In the genomic region with DNA sequence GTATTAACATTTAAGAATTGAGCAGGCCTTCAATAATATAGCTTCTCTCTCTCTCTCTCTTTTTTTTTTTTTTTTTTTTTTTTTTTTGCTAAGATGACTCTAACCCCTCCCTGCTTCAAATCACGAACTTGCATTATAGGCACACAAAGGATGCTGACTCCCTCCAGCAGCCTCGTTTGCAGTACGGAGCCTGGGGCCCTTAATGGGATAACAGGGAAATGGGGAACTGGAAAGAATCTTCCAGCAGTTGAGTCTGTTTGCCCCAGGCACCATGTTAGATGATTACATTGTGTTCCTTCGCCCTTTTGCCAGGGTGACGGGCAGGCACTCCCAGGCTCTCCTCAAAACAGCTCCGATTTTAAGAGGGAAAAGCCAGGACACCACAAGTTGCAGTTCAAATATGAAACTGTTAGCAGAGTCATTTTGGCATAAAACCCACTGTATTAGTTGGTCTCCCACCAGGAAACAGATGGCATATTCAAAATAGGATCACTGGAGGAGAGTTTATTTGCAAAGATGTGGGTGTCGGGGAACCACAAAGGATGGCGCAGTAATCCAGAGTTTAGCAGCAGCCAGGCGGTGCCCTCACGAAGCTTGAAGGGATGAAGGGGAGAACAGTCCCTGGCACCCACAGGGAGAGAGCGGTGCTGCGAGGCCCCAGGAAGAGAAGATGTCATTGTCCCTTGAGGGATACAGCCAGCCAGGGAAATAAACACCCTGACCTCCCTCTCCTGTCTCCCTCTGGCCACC, we compare ENCODE assay signal across 1 cellular context.
TF ChIP-seq lines count a peak whose summit lies in the region.

No MANE protein-coding gene starts in this region.

TF ChIP-seq in SK-N-SH treated with all-trans-retinoic acid at 6 μM for 48 hours, 23 proteins besides CTCF, POLR2A, EP300 and RAD21 (continued from another document):
- TF ChIP-seq, protein P1, sequence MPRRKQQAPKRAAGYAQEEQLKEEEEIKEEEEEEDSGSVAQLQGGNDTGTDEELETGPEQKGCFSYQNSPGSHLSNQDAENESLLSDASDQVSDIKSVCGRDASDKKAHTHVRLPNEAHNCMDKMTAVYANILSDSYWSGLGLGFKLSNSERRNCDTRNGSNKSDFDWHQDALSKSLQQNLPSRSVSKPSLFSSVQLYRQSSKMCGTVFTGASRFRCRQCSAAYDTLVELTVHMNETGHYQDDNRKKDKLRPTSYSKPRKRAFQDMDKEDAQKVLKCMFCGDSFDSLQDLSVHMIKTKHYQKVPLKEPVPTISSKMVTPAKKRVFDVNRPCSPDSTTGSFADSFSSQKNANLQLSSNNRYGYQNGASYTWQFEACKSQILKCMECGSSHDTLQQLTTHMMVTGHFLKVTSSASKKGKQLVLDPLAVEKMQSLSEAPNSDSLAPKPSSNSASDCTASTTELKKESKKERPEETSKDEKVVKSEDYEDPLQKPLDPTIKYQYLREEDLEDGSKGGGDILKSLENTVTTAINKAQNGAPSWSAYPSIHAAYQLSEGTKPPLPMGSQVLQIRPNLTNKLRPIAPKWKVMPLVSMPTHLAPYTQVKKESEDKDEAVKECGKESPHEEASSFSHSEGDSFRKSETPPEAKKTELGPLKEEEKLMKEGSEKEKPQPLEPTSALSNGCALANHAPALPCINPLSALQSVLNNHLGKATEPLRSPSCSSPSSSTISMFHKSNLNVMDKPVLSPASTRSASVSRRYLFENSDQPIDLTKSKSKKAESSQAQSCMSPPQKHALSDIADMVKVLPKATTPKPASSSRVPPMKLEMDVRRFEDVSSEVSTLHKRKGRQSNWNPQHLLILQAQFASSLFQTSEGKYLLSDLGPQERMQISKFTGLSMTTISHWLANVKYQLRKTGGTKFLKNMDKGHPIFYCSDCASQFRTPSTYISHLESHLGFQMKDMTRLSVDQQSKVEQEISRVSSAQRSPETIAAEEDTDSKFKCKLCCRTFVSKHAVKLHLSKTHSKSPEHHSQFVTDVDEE (CRISPR knock-in tag; IDR thresholded peaks at IDR 0.05) = no peak
- TF ChIP-seq TOX (CRISPR knock-in tag; IDR thresholded peaks at IDR 0.05; ENCODE audit: borderline replicate concordance) (no peak), RARB (CRISPR knock-in tag; IDR thresholded peaks at IDR 0.05) (no peak), GLIS3 (CRISPR knock-in tag; IDR thresholded peaks at IDR 0.05) (no peak), ZFP30 (CRISPR knock-in tag; IDR thresholded peaks at IDR 0.05) (no peak)
